In the genomic region with DNA sequence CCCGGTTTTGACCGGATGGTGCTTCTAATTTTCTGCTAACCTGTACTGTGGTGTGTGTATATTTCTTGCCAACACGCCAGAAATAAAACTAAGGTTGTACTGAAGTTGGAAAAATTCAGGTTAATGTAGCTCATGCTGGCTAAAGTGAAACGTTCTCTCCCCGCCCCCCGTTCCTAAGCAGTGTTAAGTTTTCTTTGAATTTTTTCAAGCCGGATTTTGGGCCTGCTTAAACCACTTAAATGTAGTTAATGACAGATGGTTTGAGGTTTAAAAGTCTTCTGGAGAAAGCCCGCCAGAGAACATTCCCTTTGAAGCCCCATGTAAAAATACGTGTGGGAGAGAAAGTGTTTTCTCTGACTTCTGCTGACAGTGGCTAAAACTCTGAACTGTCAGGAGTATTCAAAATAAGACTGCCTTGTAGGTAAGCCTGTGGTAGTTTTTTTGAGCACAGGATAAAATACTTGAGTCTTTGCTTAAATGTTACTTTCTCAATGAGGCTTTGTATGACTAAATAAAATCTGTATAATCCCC, we compare ENCODE assay signal across 8 cellular contexts.
A peak's percentile ranks its signal among the peaks of the same experiment; 100 is the strongest.
DNase-seq lines count a peak whose midpoint lies in the region; ATAC-seq, FAIRE-seq and TF ChIP-seq lines count a peak whose summit lies in the region.

No MANE protein-coding gene starts in this region.

- H2BK120ac ChIP-seq in H1 (replicated peaks; ENCODE audit: low read depth, low read length): no peak overlapping the region

- H3K36me3 Mint-ChIP-seq in osteocyte (ENCODE audit: unreplicated experiment): no peaks in the 10 kb centered on the region

- H3K4me1 ChIP-seq in H1 (replicated peaks in 1 of 4; ENCODE audit: control insufficient read depth in 3 of 4, insufficient read depth in 4 of 4, low read length in 3 of 4): peaks cover 0 to 6% (median 3%) of the 10 kb centered on the region in 4 experiments; a peak in 4 of 7 replicates

- no peaks in the 10 kb centered on the region for H3K36me3 ChIP-seq in H1 (ENCODE audit: control insufficient read depth in 2 of 4, insufficient read depth in 4 of 4, low read length in 3 of 4)

- no peak for ATAC-seq in GM19397 (IDR thresholded peaks at IDR 0.05; ENCODE audit: unreplicated experiment)

- no peaks in the 10 kb centered on the region for H4K20me1 ChIP-seq in H1 (replicated peaks in 1 of 2; ENCODE audit: control insufficient read depth in 1 of 2, insufficient read depth in 2 of 2, low read length in 2 of 2)

- no peak overlapping the region for H2BK12ac ChIP-seq in H1 (ENCODE audit: low read depth, low read length)

- no peak overlapping the region for H2AFZ ChIP-seq in H1 (ENCODE audit: low read length)

- H3K79me1 ChIP-seq in H1 (ENCODE audit: low read depth, low read length): no peaks in the 10 kb centered on the region

- no peak for TF ChIP-seq RAD21 in H1 (IDR thresholded peaks at IDR 0.05 in 1 of 2, conservative IDR thresholded peaks at IDR 0.05 in 1 of 2; ENCODE audit: low read depth in 2 of 2, low read length in 2 of 2)

- H2AK5ac ChIP-seq in H1 (ENCODE audit: low read depth, low read length): no peak overlapping the region

- H3K14ac ChIP-seq in H1 (ENCODE audit: insufficient read length): no peak overlapping the region

- no peaks in the 10 kb centered on the region for H3K9me3 Mint-ChIP-seq in osteocyte (ENCODE audit: unreplicated experiment)

- H3K56ac ChIP-seq in H1 (replicated peaks; ENCODE audit: insufficient read length, low read depth, low read length): no peak overlapping the region

- peak overlapping the region; percentile 99; the same call in 1 of the 2 replicates for H3K18ac ChIP-seq in H1 (ENCODE audit: extremely low read depth, low read length)

- H3K27me3 Mint-ChIP-seq in osteocyte (ENCODE audit: unreplicated experiment): no peaks in the 10 kb centered on the region

- TF ChIP-seq CTCF in GM12875 (IDR thresholded peaks at IDR 0.05; ENCODE audit: borderline replicate concordance, insufficient read depth, low read depth, low read length): no peak
- no peak for TF ChIP-seq CTCF in H1 (IDR thresholded peaks at IDR 0.05; ENCODE audit: control extremely low read depth in 1 of 3, insufficient read depth in 1 of 3, low read depth in 1 of 3, low read length in 3 of 3)
- no peak for TF ChIP-seq CTCF in osteocyte (IDR thresholded peaks at IDR 0.05)
- TF ChIP-seq CTCF in GM10266 (IDR thresholded peaks at IDR 0.05; ENCODE audit: control insufficient read depth, insufficient read depth, low read depth, missing control alignments): no peak

- TF ChIP-seq EP300 in H1 (IDR thresholded peaks at IDR 0.05; ENCODE audit: borderline replicate concordance in 1 of 2, low read depth in 2 of 2, low read length in 2 of 2): no peak

- peak overlapping the region; percentile 73 for H4K5ac ChIP-seq in H1 (ENCODE audit: insufficient read length, low read depth, low read length)

- peak; percentile 26 to 75 for TF ChIP-seq POLR2A in H1 (IDR thresholded peaks at IDR 0.05; ENCODE audit: control extremely low read depth in 1 of 2, low read depth in 2 of 2, low read length in 2 of 2)

- no peak overlapping the region for H2BK20ac ChIP-seq in H1 (ENCODE audit: low read length)

- CTCF ChIA-PET in H1 (lab: Charles Lee; ENCODE audit: partially characterized antibody): interaction anchor here (1.1 to 2.4 kb wide), 5 partner anchors 8 to 665 kb away, joined by 3 to 9 read pairs (median 3); no protein-coding TSS in a partner anchor

- peak overlapping the region; percentile 81 to 99 for H3K4me2 ChIP-seq in H1 (ENCODE audit: insufficient read depth in 1 of 2, low read depth in 2 of 2, low read length in 2 of 2)

- H3K27ac ChIP-seq in H1 (ENCODE audit: low read depth, low read length): peak overlapping the region; percentile 84

- H4K91ac ChIP-seq in H1 (replicated peaks; ENCODE audit: insufficient read length, low read length): no peak overlapping the region

- peaks cover 21% of the 10 kb centered on the region for H3K23me2 ChIP-seq in H1 (ENCODE audit: low read depth, low read length)

- 3% methylated on average over 9 of the region's 9 CpGs; no CpG with 5 or more reads in 1 of the 2 experiments for WGBS in H1 (ENCODE audit: extremely low coverage in 1 of 2, insufficient coverage in 1 of 2, insufficient read length in 1 of 2, insufficient replicate concordance in 2 of 2, low coverage in 1 of 2, low lambda C conversion rate in 2 of 2, missing lambda C conversion rate in 1 of 2), 2 experiments

- no peak overlapping the region for H3K4ac ChIP-seq in H1 (replicated peaks; ENCODE audit: insufficient read length, low read depth, low read length)

- peaks cover 0 to 6% of the 10 kb centered on the region in 2 experiments; a peak in 1 of 4 replicates for H3K79me2 ChIP-seq in H1 (ENCODE audit: control insufficient read depth in 1 of 2, insufficient read depth in 2 of 2, low read length in 2 of 2)

- POLR2A ChIA-PET in H1 (lab: Charles Lee; ENCODE audit: partially characterized antibody): interaction anchor here (0.7 to 11.2 kb wide), 33 partner anchors 10 to 1789 kb away, joined by 3 to 959 read pairs (median 28); a partner anchor contains a TSS

- peak overlapping the region; percentile 99 for H3K27ac Mint-ChIP-seq in osteocyte (ENCODE audit: unreplicated experiment)

- H3K23ac ChIP-seq in H1 (ENCODE audit: insufficient read length): no peak overlapping the region

- H3K27me3 ChIP-seq in H1 (replicated peaks in 1 of 4; ENCODE audit: control insufficient read depth in 3 of 4, extremely low read depth in 1 of 4, insufficient read depth in 3 of 4, low read length in 3 of 4): no peaks in the 10 kb centered on the region

- H3K9me3 ChIP-seq in H1 (ENCODE audit: insufficient read depth in 2 of 2, low read depth in 1 of 2, low read length in 1 of 2): peaks cover 0 to 3% of the 10 kb centered on the region in 2 experiments; a peak in 1 of 4 replicates

- peak overlapping the region; percentile 91 for H3K4me3 Mint-ChIP-seq in osteocyte (ENCODE audit: unreplicated experiment)

- FAIRE-seq in H1 (lab: Jason Lieb, UNC): no peak

- H3K4me3 ChIP-seq in GM12875 (ENCODE audit: low read depth, low read length): peak overlapping the region; percentile 54
- H3K4me3 ChIP-seq in H1 (ENCODE audit: extremely low read depth in 1 of 4, insufficient read depth in 2 of 4, low read depth in 3 of 4, low read length in 4 of 4): peak overlapping the region; percentile 78 to 96 (median 89)

- peak; percentile 91 for DNase-seq in OCI-M1 (lab: John Stamatoyannopoulos, UW)
- peak in 1 of 2 experiments; percentile 43 for DNase-seq in H1 (ENCODE audit: low read depth in 1 of 2, low spot score in 2 of 2)
- no peak for DNase-seq in osteocyte (ENCODE audit: extremely low spot score, unreplicated experiment)
- DNase-seq in COR-L47 (lab: John Stamatoyannopoulos, UW): no peak
- no peak for DNase-seq in GM10266 (ENCODE audit: extremely low spot score)
- no peak for DNase-seq in NCI-H1436 (lab: John Stamatoyannopoulos, UW)

- H2BK15ac ChIP-seq in H1 (ENCODE audit: low read length): no peak overlapping the region

- H3K4me1 Mint-ChIP-seq in osteocyte (ENCODE audit: unreplicated experiment): peaks cover 54% of the 10 kb centered on the region

- H4K8ac ChIP-seq in H1 (ENCODE audit: extremely low read depth, insufficient read depth, low read length): no peak overlapping the region

- 0 out of 2 replicates have a peak overlapping the region, but pooled peaks have one; percentile 98 for H2BK5ac ChIP-seq in H1 (ENCODE audit: low read depth, low read length)

- H3K9ac ChIP-seq in H1 (replicated peaks in 1 of 4; ENCODE audit: extremely low read depth in 1 of 4, low read depth in 3 of 4, low read length in 3 of 4): peak overlapping the region; percentile 63 to 97 (median 95)

TF ChIP-seq in H1, 55 proteins besides CTCF, POLR2A, EP300 and RAD21:
- TF ChIP-seq CHD1 (IDR thresholded peaks at IDR 0.05; ENCODE audit: low read depth, low read length) (peak; percentile 39; the same call in 1 of the 2 replicates), CHD2 (IDR thresholded peaks at IDR 0.05; ENCODE audit: low read length) (no peak), TAF7 (optimal IDR thresholded peaks at IDR 0.05; ENCODE audit: borderline replicate concordance, low read depth, low read length) (peak; percentile 18), TAF1 (IDR thresholded peaks at IDR 0.05; ENCODE audit: low read depth, low read length) (no peak)
